8 cellular contexts compared by ENCODE assay signal in the genomic region with DNA sequence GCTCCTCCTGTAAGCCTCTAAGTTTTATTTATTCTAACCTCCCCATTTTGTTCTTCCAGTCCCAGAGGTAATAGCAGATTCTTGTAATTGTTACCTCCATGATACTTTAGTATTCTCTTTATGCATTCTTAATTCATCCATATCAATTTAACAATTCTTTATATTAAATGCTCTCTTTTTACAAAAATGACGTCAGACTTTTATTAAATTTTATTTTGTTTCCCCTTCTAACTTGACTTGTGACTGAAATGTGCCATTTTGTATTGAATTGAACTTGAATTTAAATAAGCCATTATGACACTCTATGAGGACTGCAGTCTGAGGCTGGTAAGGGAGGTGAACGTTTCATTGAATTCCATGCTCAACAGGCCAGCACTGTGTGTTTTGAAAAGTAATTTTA. TPM values are rescaled to one million over a fixed set of nuclear protein-coding genes. Genes with fewer than 3 reads are reported as not detected.
"Had no signal": no experiment of that assay in that cellular context is flagged by ENCODE, and none has a peak within 500 bp of the region (broad histone marks: within the 10 kb centered on the region; RNA-seq: fewer than 3 reads in every experiment).

No MANE protein-coding gene starts in this region.

- FAIRE-seq: HTR-8/SVneo, K562 had no signal

- H3K4me3 ChIP-seq: K562 had no signal

- H3K27ac ChIP-seq: HL-60 had no signal

- DNase-seq: IMR-90, KBM-7, KG1 had no signal

- ATAC-seq: K562 had no signal

RNA-seq across cellular contexts. Expression of a gene that starts 60.0 kb away (rescaled TPM):
- total RNA-seq: HT-29, HT1080, K562 had no signal
- polyA plus RNA-seq: K562 had no signal
